In the genomic region with DNA sequence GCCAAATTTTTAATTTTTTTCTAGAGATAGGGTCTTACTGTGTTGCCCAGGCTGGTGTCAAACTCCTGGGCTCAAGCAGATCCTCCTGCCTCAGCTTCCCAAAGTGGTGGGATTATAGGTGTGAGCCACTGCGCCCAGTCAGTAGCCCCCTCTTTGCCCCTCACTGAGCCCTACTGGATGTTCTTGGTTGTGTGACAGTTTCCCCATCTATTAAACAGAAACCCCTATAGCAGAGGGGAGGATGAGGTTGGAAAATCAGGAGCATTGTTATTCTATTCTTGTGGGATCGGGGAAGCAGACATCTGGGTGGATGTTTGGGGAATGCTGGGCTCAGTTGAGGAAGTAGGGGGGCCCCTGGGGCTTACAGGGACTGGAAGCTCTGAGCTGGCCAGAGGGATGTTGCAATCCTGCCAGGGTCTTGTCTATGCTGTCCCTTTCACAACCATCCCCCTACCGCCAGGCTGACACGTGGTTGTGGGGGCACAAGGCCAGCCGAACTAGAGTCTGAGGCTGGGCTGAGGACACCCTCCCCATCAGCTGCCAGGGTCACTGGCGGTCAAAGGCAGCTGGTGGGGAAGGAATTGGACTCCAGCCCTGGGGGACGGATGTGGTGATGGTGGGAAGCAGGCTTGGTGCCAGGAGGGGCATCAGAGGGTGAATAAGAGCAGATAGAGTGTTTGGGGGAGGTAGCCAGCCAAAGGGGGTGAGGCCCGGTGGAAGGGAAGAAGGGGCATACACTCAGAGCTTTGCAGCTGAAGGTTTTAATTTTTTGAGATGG, we compare ENCODE assay signal across 9 cellular contexts. TPM values are rescaled to one million over a fixed set of nuclear protein-coding genes. Genes with fewer than 3 reads are reported as not detected.
DNase-seq lines count a peak whose midpoint lies in the region; ATAC-seq and TF ChIP-seq lines count a peak whose summit lies in the region.
"Had no signal": no experiment of that assay in that cellular context is flagged by ENCODE, and none has a peak within 500 bp of the region (broad histone marks: within the 10 kb centered on the region; RNA-seq: fewer than 3 reads in every experiment).

No MANE protein-coding gene starts in this region.

- TF ChIP-seq CTCF in AG09309 (IDR thresholded peaks at IDR 0.05; ENCODE audit: control insufficient read depth, insufficient read depth, low read depth, low read length, missing control alignments) (no peak), lower lobe of right lung (IDR thresholded peaks at IDR 0.05) (no peak)

- peaks cover 42% of the 10 kb centered on the region for H3K4me1 ChIP-seq in lower lobe of right lung

- H3K9me3 ChIP-seq in lower lobe of right lung = no peaks in the 10 kb centered on the region
- H3K9me3 ChIP-seq: thoracic aorta had no signal

- H3K36me3 ChIP-seq in lower lobe of right lung = no peaks in the 10 kb centered on the region
- H3K36me3 ChIP-seq: thoracic aorta had no signal

- intact Hi-C loops in lower lobe of right lung (cut with DNase I) = no loop called here

- H3K27ac ChIP-seq in lower lobe of right lung = peak overlapping the region; percentile 53
- H3K27ac ChIP-seq: thoracic aorta had no signal

- ATAC-seq in lower lobe of right lung (peak; percentile 50 to 82), HG03095 (IDR thresholded peaks at IDR 0.05; ENCODE audit: unreplicated experiment) (no peak)

- DNase-seq in AG09309 (ENCODE audit: low read depth) (peak; percentile 29), amygdala (lab: John Stamatoyannopoulos, UW) (peak in 55 of 56 donors; percentile 12 to 93 (median 82)), lower lobe of right lung (peak; percentile 83), cortex of kidney (lab: John Stamatoyannopoulos, UW) (no peak), cerebellar nuclear complex (lab: John Stamatoyannopoulos, UW) (no peak)
- DNase-seq: CD8-positive, alpha-beta memory T cell; NCI-H2081 had no signal

- H3K4me3 ChIP-seq in AG09309 (ENCODE audit: control insufficient read depth, low read depth, low read length) (no peak overlapping the region), lower lobe of right lung (no peak overlapping the region)
- H3K4me3 ChIP-seq: thoracic aorta had no signal

- no peaks in the 10 kb centered on the region for H3K27me3 ChIP-seq in lower lobe of right lung (ENCODE audit: low read depth)

RNA-seq across cellular contexts. Expression of a gene that starts 10.9 kb away (rescaled TPM):
- 816 TPM for total RNA-seq in lower lobe of right lung

RNA-seq across cellular contexts. Expression of a gene that starts 16.7 kb away (rescaled TPM):
- total RNA-seq in lower lobe of right lung = 0.68 TPM
- total RNA-seq: CD8-positive, alpha-beta memory T cell; thoracic aorta had no signal

RNA-seq across cellular contexts. Expression of a gene that starts 19.7 kb away (rescaled TPM):
- 447 TPM for total RNA-seq in lower lobe of right lung

RNA-seq across cellular contexts. Expression of a gene that starts 20.5 kb away (rescaled TPM):
- 30.2 TPM for total RNA-seq in lower lobe of right lung
- total RNA-seq: CD8-positive, alpha-beta memory T cell; thoracic aorta had no signal

RNA-seq across cellular contexts. Expression of a gene that starts 29.9 kb away (rescaled TPM):
- total RNA-seq in lower lobe of right lung = 104 TPM

Comparison
In these comparisons a context has a peak if more than half of its experiments do, and no peak if none do; other contexts are left out.
1. DNase-seq: peak in AG09309 (single experiment), amygdala (55 of 56) and lower lobe of right lung (single experiment); none in cortex of kidney (single experiment) and cerebellar nuclear complex (0 of 2).